1 cellular context compared by ENCODE assay signal in genomic region chr11:64947202-64947814, GRCh38.
TF ChIP-seq lines count a peak whose summit lies in the region.

No MANE protein-coding gene starts in this region.

TF ChIP-seq in K562, 482 proteins besides CTCF, POLR2A, EP300 and RAD21 (continues in another document):
- no peak for TF ChIP-seq FOXJ3 (CRISPR knock-in tag; IDR thresholded peaks at IDR 0.05)
- TF ChIP-seq PHF8 (IDR thresholded peaks at IDR 0.05; ENCODE audit: borderline replicate concordance, low read length) = no peak
- TF ChIP-seq ZNF224 (CRISPR knock-in tag; IDR thresholded peaks at IDR 0.05) = no peak
- no peak for TF ChIP-seq KLF6 (CRISPR knock-in tag; IDR thresholded peaks at IDR 0.05; ENCODE audit: borderline replicate concordance)
- no peak for TF ChIP-seq MNT (conservative IDR thresholded peaks at IDR 0.05)
- peak; percentile 58 to 90; a peak in 3 of 4 replicates for TF ChIP-seq UBTF (IDR thresholded peaks at IDR 0.05; ENCODE audit: borderline replicate concordance in 1 of 2, low read depth in 2 of 2, low read length in 2 of 2)
- no peak for TF ChIP-seq SRSF1 (IDR thresholded peaks at IDR 0.05; ENCODE audit: low read depth, low read length)
- no peak for TF ChIP-seq TAL1 (IDR thresholded peaks at IDR 0.05)
- no peak for TF ChIP-seq IRF9 (tag; IDR thresholded peaks at IDR 0.05)
- TF ChIP-seq HOMEZ (CRISPR knock-in tag; IDR thresholded peaks at IDR 0.05) = no peak
- no peak for TF ChIP-seq MYBL2 (IDR thresholded peaks at IDR 0.05; ENCODE audit: low read depth)
- TF ChIP-seq MYBL2 (CRISPR knock-in tag; IDR thresholded peaks at IDR 0.05; ENCODE audit: borderline replicate concordance) = no peak
- TF ChIP-seq HCFC1 (IDR thresholded peaks at IDR 0.05; ENCODE audit: low read depth, low read length) = no peak
- no peak for TF ChIP-seq NUFIP1 (IDR thresholded peaks at IDR 0.05; ENCODE audit: partially characterized antibody)
- TF ChIP-seq FIP1L1 (IDR thresholded peaks at IDR 0.05; ENCODE audit: low read depth, low read length, poor library complexity, severe bottlenecking) = no peak
- TF ChIP-seq CHD4 (IDR thresholded peaks at IDR 0.05; ENCODE audit: insufficient read depth, insufficient replicate concordance, low read depth, low read length, poor library complexity, severe bottlenecking) = no peak
- no peak for TF ChIP-seq IFI16 (CRISPR knock-in tag; IDR thresholded peaks at IDR 0.05)
- no peak for TF ChIP-seq ESRRA (IDR thresholded peaks at IDR 0.05; ENCODE audit: borderline replicate concordance, low read depth)
- no peak for TF ChIP-seq MTF1 (CRISPR knock-in tag; IDR thresholded peaks at IDR 0.05; ENCODE audit: borderline replicate concordance)
- TF ChIP-seq RFX5 (IDR thresholded peaks at IDR 0.05; ENCODE audit: low read depth, low read length) = no peak
- TF ChIP-seq NONO (IDR thresholded peaks at IDR 0.05; ENCODE audit: low read depth in 2 of 2, low read length in 1 of 2) = no peak
- no peak for TF ChIP-seq KHSRP (IDR thresholded peaks at IDR 0.05)
- TF ChIP-seq ZFP36 (IDR thresholded peaks at IDR 0.05; ENCODE audit: low read depth, low read length, partially characterized antibody) = no peak
- no peak for TF ChIP-seq MITF (IDR thresholded peaks at IDR 0.05)
- no peak for TF ChIP-seq HINFP (tag; conservative IDR thresholded peaks at IDR 0.05; ENCODE audit: low read depth)
- peak; percentile 3 for TF ChIP-seq PRDM10 (IDR thresholded peaks at IDR 0.05; ENCODE audit: partially characterized antibody)
- TF ChIP-seq SMAD4 (CRISPR knock-in tag; conservative IDR thresholded peaks at IDR 0.05) = no peak
- no peak for TF ChIP-seq ZBTB8A (IDR thresholded peaks at IDR 0.05; ENCODE audit: partially characterized antibody)
- no peak for TF ChIP-seq PCBP1 (IDR thresholded peaks at IDR 0.05; ENCODE audit: low read depth, low read length, poor library complexity, severe bottlenecking)
- no peak for TF ChIP-seq REST (CRISPR knock-in tag; IDR thresholded peaks at IDR 0.05; ENCODE audit: low read depth)
- no peak for TF ChIP-seq ZNF512 (tag; IDR thresholded peaks at IDR 0.05)
- no peak for TF ChIP-seq NR1H2 (CRISPR knock-in tag; IDR thresholded peaks at IDR 0.05)
- TF ChIP-seq BCOR (IDR thresholded peaks at IDR 0.05) = no peak
- no peak for TF ChIP-seq ZNF41 (CRISPR knock-in tag; conservative IDR thresholded peaks at IDR 0.05)
- no peak for TF ChIP-seq ZBTB49 (CRISPR knock-in tag; IDR thresholded peaks at IDR 0.05; ENCODE audit: borderline replicate concordance)
- no peak for TF ChIP-seq PHTF2 (CRISPR knock-in tag; IDR thresholded peaks at IDR 0.05)
- no peak for TF ChIP-seq ZNF124 (CRISPR knock-in tag; IDR thresholded peaks at IDR 0.05)
- 0 out of 2 replicates have a peak, but pooled peaks have one; percentile 33 for TF ChIP-seq NBN (IDR thresholded peaks at IDR 0.05; ENCODE audit: low read depth)
- peak; percentile 21; the same call in 1 of the 2 replicates for TF ChIP-seq CTBP1 (IDR thresholded peaks at IDR 0.05; ENCODE audit: borderline replicate concordance)
- no peak for TF ChIP-seq SIX5 (IDR thresholded peaks at IDR 0.05; ENCODE audit: borderline replicate concordance in 1 of 2, insufficient read depth in 1 of 2, low read depth in 1 of 2, low read length in 2 of 2)
